8 cellular contexts compared by ENCODE assay signal in the genomic region with DNA sequence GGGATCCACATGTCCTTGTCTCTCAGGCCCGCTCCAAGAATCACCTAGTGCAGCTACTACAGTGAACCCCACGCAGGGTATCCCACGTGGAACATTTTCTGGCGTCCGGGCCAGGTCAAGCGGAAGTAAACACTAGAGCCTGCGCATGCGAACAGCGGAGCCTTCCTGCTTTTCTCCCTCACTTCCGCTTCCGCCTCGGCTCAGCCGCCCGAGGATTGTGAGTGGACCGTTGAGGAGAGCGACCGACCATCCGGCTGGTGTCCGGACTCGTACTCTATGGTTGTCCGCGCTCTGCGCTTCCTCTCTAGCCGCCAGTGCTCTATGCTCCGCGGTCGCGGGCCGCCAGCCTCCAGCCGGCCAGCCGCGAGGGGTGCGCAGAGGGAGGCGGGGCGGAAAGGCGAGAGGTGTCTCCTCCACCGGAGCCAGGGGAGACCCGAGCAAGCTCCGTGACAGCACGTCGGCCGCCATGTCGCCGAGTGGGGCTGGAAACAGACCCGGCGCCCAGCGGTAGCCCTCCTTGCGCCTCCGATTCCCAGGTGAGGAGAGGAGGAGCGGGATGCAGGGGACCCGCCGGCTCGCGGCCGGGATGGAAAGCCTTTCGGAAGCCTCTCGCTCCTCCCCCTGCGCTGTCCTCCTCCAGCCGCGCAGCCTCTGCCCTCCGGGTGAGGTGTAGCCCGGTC. TPM values are rescaled to one million over a fixed set of nuclear protein-coding genes. Genes with fewer than 3 reads are reported as not detected.
DNase-seq lines count a peak whose midpoint lies in the region; ATAC-seq and TF ChIP-seq lines count a peak whose summit lies in the region.

A gene with protein sequence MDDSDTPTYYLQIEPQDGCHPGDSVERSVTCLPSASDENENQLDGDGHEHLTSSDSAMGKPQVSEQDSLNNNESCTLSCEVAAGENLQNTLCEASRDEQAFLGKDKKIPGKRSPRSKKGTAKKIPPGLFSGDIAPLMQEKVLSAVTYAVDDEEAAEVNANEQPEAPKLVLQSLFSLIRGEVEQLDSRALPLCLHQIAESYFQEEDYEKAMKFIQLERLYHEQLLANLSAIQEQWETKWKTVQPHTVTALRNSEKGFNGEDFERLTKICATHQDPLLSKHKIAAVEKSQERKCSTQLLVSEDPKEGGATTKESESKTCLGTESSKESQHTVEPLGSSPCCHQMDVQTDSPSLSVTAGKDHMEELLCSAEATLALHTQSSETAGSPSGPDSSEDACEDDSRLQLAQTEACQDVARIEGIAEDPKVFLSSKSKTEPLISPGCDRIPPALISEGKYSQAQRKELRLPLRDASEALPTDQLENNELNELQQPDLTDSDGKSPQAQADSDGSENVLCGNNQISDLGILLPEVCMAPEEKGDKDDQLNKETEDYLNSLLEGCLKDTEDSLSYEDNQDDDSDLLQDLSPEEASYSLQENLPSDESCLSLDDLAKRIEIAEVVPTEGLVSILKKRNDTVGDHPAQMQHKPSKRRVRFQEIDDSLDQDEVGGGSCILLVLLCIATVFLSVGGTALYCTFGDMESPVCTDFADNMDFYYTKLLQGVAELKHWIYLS (plus strand): TSS at position 329 of the 680 bp plus-strand sequence. CDS start 25,107 bp downstream, outside the sequence.
A gene with protein sequence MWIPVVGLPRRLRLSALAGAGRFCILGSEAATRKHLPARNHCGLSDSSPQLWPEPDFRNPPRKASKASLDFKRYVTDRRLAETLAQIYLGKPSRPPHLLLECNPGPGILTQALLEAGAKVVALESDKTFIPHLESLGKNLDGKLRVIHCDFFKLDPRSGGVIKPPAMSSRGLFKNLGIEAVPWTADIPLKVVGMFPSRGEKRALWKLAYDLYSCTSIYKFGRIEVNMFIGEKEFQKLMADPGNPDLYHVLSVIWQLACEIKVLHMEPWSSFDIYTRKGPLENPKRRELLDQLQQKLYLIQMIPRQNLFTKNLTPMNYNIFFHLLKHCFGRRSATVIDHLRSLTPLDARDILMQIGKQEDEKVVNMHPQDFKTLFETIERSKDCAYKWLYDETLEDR (minus strand): TSS at position 134 of the 680 bp plus-strand sequence. CDS start 123 bp downstream, at position 11.

- POLR2A ChIA-PET in activated CD4-positive, alpha-beta memory T cell treated with anti-CD3 and anti-CD28 coated beads for 36 hours (lab: Charles Lee): interaction anchor here (0.9 to 3.0 kb wide), 4 partner anchors 9 to 158 kb away, joined by 3 to 12 read pairs (median 4); a partner anchor contains a TSS

- H3K4me3 Mint-ChIP-seq in CD14-positive monocyte: peak within 1 kb of the TSS; percentile 98
- H3K4me3 Mint-ChIP-seq in activated CD4-positive, alpha-beta memory T cell treated with anti-CD3 and anti-CD28 coated beads for 36 hours: peak within 1 kb of the TSS; percentile 90

- no peak for TF ChIP-seq CTCF in CD14-positive monocyte (IDR thresholded peaks at IDR 0.05)
- TF ChIP-seq CTCF in dorsolateral prefrontal cortex (IDR thresholded peaks at IDR 0.05 in 54 of 56, conservative IDR thresholded peaks at IDR 0.05 in 2 of 56; ENCODE audit: low read depth in 1 of 56, partially characterized antibody in 56 of 56): peak in 48 of 56 donors; percentile 7 to 67 (median 37)
- no peak for TF ChIP-seq CTCF in liver (IDR thresholded peaks at IDR 0.05; ENCODE audit: low read depth, low read length, missing input control)

- TF ChIP-seq RAD21 in liver (IDR thresholded peaks at IDR 0.05): peak; percentile 42 to 62

- peaks cover 0 to 6% (median 0%) of the 10 kb centered on the region in 7 donors for H3K9me3 Mint-ChIP-seq in CD14-positive monocyte
- no peaks in the 10 kb centered on the region for H3K9me3 Mint-ChIP-seq in activated CD4-positive, alpha-beta memory T cell treated with anti-CD3 and anti-CD28 coated beads for 36 hours

- H3K36me3 Mint-ChIP-seq in CD14-positive monocyte: peaks cover 10 to 20% of the 10 kb centered on the region in 2 donors
- peaks cover 10% of the 10 kb centered on the region for H3K36me3 Mint-ChIP-seq in activated CD4-positive, alpha-beta memory T cell treated with anti-CD3 and anti-CD28 coated beads for 36 hours

- under 1% methylated on average over 61 of the region's 62 CpGs for WGBS in liver

- peaks cover 3 to 28% (median 17%) of the 10 kb centered on the region in 4 donors for H3K4me1 ChIP-seq in liver (ENCODE audit: control insufficient read depth in 4 of 4, insufficient read depth in 4 of 4, low read length in 3 of 4)

- H3K27ac Mint-ChIP-seq in CD14-positive monocyte: peak within 1 kb of the TSS; percentile 94 to 98 (median 96)
- peak within 1 kb of the TSS; percentile 91 for H3K27ac Mint-ChIP-seq in activated CD4-positive, alpha-beta memory T cell treated with anti-CD3 and anti-CD28 coated beads for 36 hours

- no peaks in the 10 kb centered on the region for H3K27me3 Mint-ChIP-seq in CD14-positive monocyte (ENCODE audit: low read depth in 3 of 3)
- H3K27me3 Mint-ChIP-seq in activated CD4-positive, alpha-beta memory T cell treated with anti-CD3 and anti-CD28 coated beads for 36 hours: no peaks in the 10 kb centered on the region

- peaks cover 0 to 8% (median 2%) of the 10 kb centered on the region in 4 donors for H3K36me3 ChIP-seq in liver (ENCODE audit: control insufficient read depth in 4 of 4, insufficient read depth in 3 of 4, low read depth in 1 of 4, low read length in 3 of 4)

- no peaks in the 10 kb centered on the region for H3K9me3 ChIP-seq in liver (ENCODE audit: control insufficient read depth in 4 of 4, low read length in 3 of 4)

- H3K4me3 ChIP-seq in dorsolateral prefrontal cortex (peak within 1 kb of the TSS; percentile 64 to 100 (median 95)), liver (ENCODE audit: low read depth in 1 of 3, low read length in 3 of 3) (peak within 1 kb of the TSS; percentile 83 to 99 (median 93))

- DNase-seq in CD14-positive monocyte (ENCODE audit: low spot score): peak; percentile 99
- peak; percentile 99 for DNase-seq in NCI-H774 (lab: John Stamatoyannopoulos, UW)
- peak; percentile 98 for DNase-seq in activated CD4-positive, alpha-beta memory T cell treated with anti-CD3 and anti-CD28 coated beads for 36 hours
- DNase-seq in dorsolateral prefrontal cortex: peak; percentile 92 to 98 (median 96)
- peak; percentile 95 for DNase-seq in stimulated activated CD4-positive, alpha-beta T cell treated with anti-CD3 and anti-CD28 coated beads, Interleukin-4, amount 100 ng/mL, for 24 hours

- CTCF ChIA-PET in activated CD4-positive, alpha-beta memory T cell treated with anti-CD3 and anti-CD28 coated beads for 36 hours (lab: Charles Lee): interaction anchor here (0.7 to 1.3 kb wide), 3 partner anchors 13 to 68 kb away, joined by 3 to 4 read pairs (median 3); no protein-coding TSS in a partner anchor

- H3K4me1 Mint-ChIP-seq in CD14-positive monocyte: peaks cover 42% of the 10 kb centered on the region
- H3K4me1 Mint-ChIP-seq in activated CD4-positive, alpha-beta memory T cell treated with anti-CD3 and anti-CD28 coated beads for 36 hours (ENCODE audit: low read depth): peaks cover 42% of the 10 kb centered on the region

- H3K27ac ChIP-seq in dorsolateral prefrontal cortex: peak within 1 kb of the TSS; percentile 30 to 98 (median 91)
- peak within 1 kb of the TSS; percentile 92 to 96 for H3K27ac ChIP-seq in liver (ENCODE audit: low read depth in 1 of 2, low read length in 2 of 2)

- H3K9ac ChIP-seq in liver (ENCODE audit: low read depth in 1 of 2, low read length in 2 of 2): peak within 1 kb of the TSS; percentile 79 to 87

- no peaks in the 10 kb centered on the region for H3K27me3 ChIP-seq in dorsolateral prefrontal cortex
- no peaks in the 10 kb centered on the region for H3K27me3 ChIP-seq in liver (ENCODE audit: control insufficient read depth in 4 of 4, insufficient read depth in 4 of 4, low read length in 3 of 4)

- intact Hi-C loops in CD14-positive monocyte (cut with micrococcal nuclease): loop anchor here (2.0 to 5.0 kb wide), 2 partner anchors 41 to 43 kb away; no protein-coding TSS in a partner anchor
- intact Hi-C loops in activated CD4-positive, alpha-beta memory T cell treated with anti-CD3 and anti-CD28 coated beads for 36 hours (cut with micrococcal nuclease): loop anchor here (2.0 to 5.0 kb wide), 14 partner anchors 43 to 1913 kb away; a partner anchor contains a TSS
- intact Hi-C loops in dorsolateral prefrontal cortex (cut with DNase I): loop anchor here in 1 of 2 donors (5.0 to 10.0 kb wide), 3 partner anchors 59 to 369 kb away; a partner anchor contains a TSS

- ATAC-seq in GM19395 (IDR thresholded peaks at IDR 0.05; ENCODE audit: unreplicated experiment) (peak; percentile 93), HG03565 (IDR thresholded peaks at IDR 0.05; ENCODE audit: unreplicated experiment) (peak; percentile 92)

TF ChIP-seq in liver, 16 proteins besides CTCF, POLR2A, EP300 and RAD21 (continues in another document):
- TF ChIP-seq FOXA1 (IDR thresholded peaks at IDR 0.05): no peak
- TF ChIP-seq FOXA2 (IDR thresholded peaks at IDR 0.05): no peak

RNA-seq across cellular contexts. Expression of the first gene that starts in this region (rescaled TPM):
- polyA plus RNA-seq in CD14-positive monocyte (10 to 100 TPM; 11.0 to 13.7 TPM), liver (10 to 100 TPM in 1 of 2 donors, 1 to 10 TPM in 1; 6.1 to 11.6 TPM)
- 10 to 100 TPM; 25.9 TPM for total RNA-seq in activated CD4-positive, alpha-beta memory T cell treated with anti-CD3 and anti-CD28 coated beads for 36 hours
- total RNA-seq in dorsolateral prefrontal cortex (10 to 100 TPM; 23.5 to 69.8 (median 45.5) TPM), liver (10 to 100 TPM; 12.7 to 36.3 TPM)

RNA-seq across cellular contexts. Expression of the second gene that starts in this region (rescaled TPM):
- polyA plus RNA-seq in CD14-positive monocyte: 1 to 10 TPM; 7.9 to 9.7 TPM
- total RNA-seq in activated CD4-positive, alpha-beta memory T cell treated with anti-CD3 and anti-CD28 coated beads for 36 hours: 10 to 100 TPM; 13.6 to 14.5 TPM
- 10 to 100 TPM in 2 of 120 experiments, 1 to 10 TPM in 118; 3.5 to 11.0 (median 7.7) TPM for total RNA-seq in dorsolateral prefrontal cortex
- total RNA-seq in liver: 10 to 100 TPM; 15.0 to 26.4 TPM
- 10 to 100 TPM; 21.9 to 25.2 TPM for polyA plus RNA-seq in liver

Comparison
In these comparisons a context has a peak if more than half of its experiments do, and no peak if none do; other contexts are left out.
1. Peak in every context shown above with its lines: DNase-seq, ATAC-seq, H3K4me3 ChIP-seq and H3K27ac ChIP-seq.
2. CTCF ChIP-seq: peak in dorsolateral prefrontal cortex (48 of 56); none in CD14-positive monocyte (single experiment) and liver (single experiment).